Comparison of ENCODE assay signal across 13 cellular contexts in the genomic region with DNA sequence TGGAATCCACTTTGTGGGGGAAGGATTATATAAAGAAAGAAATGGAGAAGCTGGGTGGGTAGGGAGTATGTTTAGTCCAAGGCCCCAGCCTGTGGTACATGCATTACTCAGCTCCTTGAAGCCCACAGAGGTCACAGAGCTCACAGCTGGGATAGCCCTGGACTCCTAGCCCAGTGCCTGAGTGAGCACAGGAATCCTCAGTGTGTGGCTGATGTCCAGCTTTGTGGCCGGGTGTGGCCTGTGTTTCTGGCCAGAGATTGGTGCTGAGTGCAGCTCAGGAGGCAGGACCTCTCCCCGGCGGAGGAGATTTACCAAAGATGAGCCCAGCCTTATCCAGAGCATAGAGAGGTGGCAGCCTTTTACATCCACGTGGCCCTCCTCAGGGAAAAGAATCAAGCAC. TPM values are rescaled to one million over a fixed set of nuclear protein-coding genes. Genes with fewer than 3 reads are reported as not detected.
DNase-seq lines count a peak whose midpoint lies in the region; ATAC-seq and TF ChIP-seq lines count a peak whose summit lies in the region.
"Had no signal": no experiment of that assay in that cellular context is flagged by ENCODE, and none has a peak within 500 bp of the region (broad histone marks: within the 10 kb centered on the region; RNA-seq: fewer than 3 reads in every experiment).

No MANE protein-coding gene starts in this region.

- no peak overlapping the region for H3K4me3 ChIP-seq in SJCRH30
- no peak overlapping the region for H3K4me3 ChIP-seq in osteoblast (ENCODE audit: insufficient read depth, low read length)
- H3K4me3 ChIP-seq: tibial artery had no signal

- H3K9me3 ChIP-seq in SJCRH30 (replicated peaks): no peaks in the 10 kb centered on the region
- H3K9me3 ChIP-seq in osteoblast (ENCODE audit: low read depth, low read length): no peaks in the 10 kb centered on the region
- H3K9me3 ChIP-seq: tibial artery had no signal

- H3K4me1 ChIP-seq in SJCRH30 (peaks cover 21% of the 10 kb centered on the region), osteoblast (ENCODE audit: insufficient read depth, low read length) (no peaks in the 10 kb centered on the region)

- CTCF ChIA-PET in WTC11 (lab: Charles Lee): interaction anchor here (1.1 to 2.7 kb wide), 2 partner anchors 18 to 57 kb away, joined by 3 to 11 read pairs; no protein-coding TSS in a partner anchor

- in situ Hi-C loops in G401 (cut with HindIII; ENCODE audit: low sequenced_read_pairs): no loop called here

- ATAC-seq in Right ventricle myocardium superior (ENCODE audit: poor library complexity): peak; percentile 88
- no peak for ATAC-seq in WTC11
- ATAC-seq in SK-N-SH treated with all-trans-retinoic acid at 6 μM for 48 hours: no peak
- ATAC-seq: activated naive CD8-positive, alpha-beta T cell treated with anti-CD3 and anti-CD28 coated beads, Interleukin-2, amount 50 U/mL, for 24 hours had no signal

- no peaks in the 10 kb centered on the region for H3K79me2 ChIP-seq in osteoblast (ENCODE audit: insufficient read depth, low read length)

- H3K27ac Mint-ChIP-seq in WTC11: no peak overlapping the region
- H3K27ac Mint-ChIP-seq: activated naive CD8-positive, alpha-beta T cell treated with anti-CD3 and anti-CD28 coated beads, Interleukin-2, amount 50 U/mL, for 24 hours had no signal

- peaks cover 36% of the 10 kb centered on the region for H3K4me1 Mint-ChIP-seq in WTC11
- H3K4me1 Mint-ChIP-seq: activated naive CD8-positive, alpha-beta T cell treated with anti-CD3 and anti-CD28 coated beads, Interleukin-2, amount 50 U/mL, for 24 hours had no signal

- H3K4me2 ChIP-seq in osteoblast (ENCODE audit: insufficient read depth, low read length): no peak overlapping the region

- peaks cover 3% of the 10 kb centered on the region; the same call in 1 of the 2 replicates for H3K27me3 Mint-ChIP-seq in WTC11 (ENCODE audit: low read depth)

- TF ChIP-seq CTCF in osteoblast (IDR thresholded peaks at IDR 0.05; ENCODE audit: extremely low read depth, low read depth, low read length) (no peak), WTC11 (IDR thresholded peaks at IDR 0.05) (no peak)

- H3K27me3 ChIP-seq in SJCRH30: no peaks in the 10 kb centered on the region
- peaks cover 4% of the 10 kb centered on the region for H3K27me3 ChIP-seq in osteoblast (ENCODE audit: insufficient read depth, low read length)
- H3K27me3 ChIP-seq: tibial artery had no signal

- intact Hi-C loops in Right ventricle myocardium superior (cut with DNase I): no loop called here

- DNase-seq in G401 (ENCODE audit: low spot score) (peak; percentile 82), SJCRH30 (peak; percentile 23 to 33), Right ventricle myocardium superior (peak; percentile 78), osteoblast (ENCODE audit: insufficient read length, low spot score, missing footprints) (peak; percentile 92), COR-L47 (lab: John Stamatoyannopoulos, UW) (no peak), WTC11 (ENCODE audit: low spot score) (no peak)
- DNase-seq in stimulated activated CD4-positive, alpha-beta T cell treated with anti-CD3 and anti-CD28 coated beads, Interleukin-15, amount 100 ng/mL, for 24 hours: no peak
- DNase-seq: activated naive CD8-positive, alpha-beta T cell treated with anti-CD3 and anti-CD28 coated beads, Interleukin-2, amount 50 U/mL, for 24 hours; NCI-H1694 treated with DMSO at 0.1 percent for 48 hours; T-helper 9 cell; tibial artery had no signal

- H2AFZ ChIP-seq in osteoblast (ENCODE audit: low read length): no peak overlapping the region

- H3K9me3 Mint-ChIP-seq in WTC11: no peaks in the 10 kb centered on the region
- H3K9me3 Mint-ChIP-seq: activated naive CD8-positive, alpha-beta T cell treated with anti-CD3 and anti-CD28 coated beads, Interleukin-2, amount 50 U/mL, for 24 hours had no signal

- H3K27ac ChIP-seq in SJCRH30 (no peak overlapping the region), osteoblast (ENCODE audit: low read depth, low read length) (no peak overlapping the region)
- H3K27ac ChIP-seq: tibial artery had no signal

- H4K20me1 ChIP-seq in osteoblast (ENCODE audit: insufficient read depth, low read length): no peaks in the 10 kb centered on the region

- H3K36me3 ChIP-seq in SJCRH30: no peaks in the 10 kb centered on the region
- no peaks in the 10 kb centered on the region for H3K36me3 ChIP-seq in osteoblast (ENCODE audit: insufficient read depth, low read length)
- H3K36me3 ChIP-seq: tibial artery had no signal

- no peaks in the 10 kb centered on the region for H3K36me3 Mint-ChIP-seq in WTC11

- POLR2A ChIA-PET in WTC11 (lab: Charles Lee): no interaction called here

- no peak overlapping the region for H3K4me3 Mint-ChIP-seq in WTC11
- H3K4me3 Mint-ChIP-seq: activated naive CD8-positive, alpha-beta T cell treated with anti-CD3 and anti-CD28 coated beads, Interleukin-2, amount 50 U/mL, for 24 hours had no signal

TF ChIP-seq in WTC11, 78 proteins besides CTCF, POLR2A, EP300 and RAD21:
- TF ChIP-seq ZNF671 (CRISPR knock-in tag; IDR thresholded peaks at IDR 0.05): no peak
TF ChIP-seq in WTC11: peak in this region for 0.

TF ChIP-seq in SK-N-SH treated with all-trans-retinoic acid at 6 μM for 48 hours, 23 proteins besides CTCF, POLR2A, EP300 and RAD21:
- TF ChIP-seq, protein P1, sequence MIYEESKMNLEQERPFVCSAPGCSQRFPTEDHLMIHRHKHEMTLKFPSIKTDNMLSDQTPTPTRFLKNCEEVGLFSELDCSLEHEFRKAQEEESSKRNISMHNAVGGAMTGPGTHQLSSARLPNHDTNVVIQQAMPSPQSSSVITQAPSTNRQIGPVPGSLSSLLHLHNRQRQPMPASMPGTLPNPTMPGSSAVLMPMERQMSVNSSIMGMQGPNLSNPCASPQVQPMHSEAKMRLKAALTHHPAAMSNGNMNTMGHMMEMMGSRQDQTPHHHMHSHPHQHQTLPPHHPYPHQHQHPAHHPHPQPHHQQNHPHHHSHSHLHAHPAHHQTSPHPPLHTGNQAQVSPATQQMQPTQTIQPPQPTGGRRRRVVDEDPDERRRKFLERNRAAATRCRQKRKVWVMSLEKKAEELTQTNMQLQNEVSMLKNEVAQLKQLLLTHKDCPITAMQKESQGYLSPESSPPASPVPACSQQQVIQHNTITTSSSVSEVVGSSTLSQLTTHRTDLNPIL (CRISPR knock-in tag; IDR thresholded peaks at IDR 0.05; ENCODE audit: low read depth): no peak
- TF ChIP-seq OSR1 (CRISPR knock-in tag; IDR thresholded peaks at IDR 0.05) (no peak), RARB (CRISPR knock-in tag; IDR thresholded peaks at IDR 0.05) (no peak), ZNF565 (CRISPR knock-in tag; conservative IDR thresholded peaks at IDR 0.05; ENCODE audit: low read depth) (no peak), ISL1 (CRISPR knock-in tag; IDR thresholded peaks at IDR 0.05) (no peak), BACH2 (CRISPR knock-in tag; IDR thresholded peaks at IDR 0.05; ENCODE audit: borderline replicate concordance) (no peak), POU6F1 (CRISPR knock-in tag; IDR thresholded peaks at IDR 0.05; ENCODE audit: borderline replicate concordance, low read depth) (no peak)
TF ChIP-seq in SK-N-SH treated with all-trans-retinoic acid at 6 μM for 48 hours: peak in this region for 0.

RNA-seq across cellular contexts. Expression of gene CAPN9, which starts 7.6 kb away (rescaled TPM):
- total RNA-seq in G401 (2014; rRNA removed; shearing (Covaris generic)): 0.20 TPM in 1 of 2 replicates, not detected in the other
- total RNA-seq in SJCRH30 (2014; rRNA removed; shearing (Covaris generic)): not detected in 2 replicates
- 0.83 TPM for total RNA-seq in Right ventricle myocardium superior
- under 0.01 TPM in 1 of 2 replicates, not detected in the other for total RNA-seq in osteoblast
- 0.16 TPM in 1 of 3 replicates, not detected in the others for total RNA-seq in WTC11 (2021)
- total RNA-seq: OCI-LY7 had no signal

RNA-seq across cellular contexts. Expression of gene AGT, which starts 40.9 kb away (rescaled TPM):
- not detected in 2 replicates for total RNA-seq in G401 (2014; rRNA removed; shearing (Covaris generic))
- total RNA-seq in SJCRH30 (2014; rRNA removed; shearing (Covaris generic)): 1.6 and 1.8 TPM in 2 replicates
- 56.2 TPM for total RNA-seq in Right ventricle myocardium superior
- total RNA-seq in osteoblast: 1.5 and 6.2 TPM in 2 replicates
- total RNA-seq in WTC11 (2021): 0.64 to 1.0 TPM (median 1.0 TPM) in 3 replicates
- total RNA-seq: OCI-LY7 had no signal

Comparison
In these comparisons a context has a peak if more than half of its experiments do, and no peak if none do; other contexts are left out.
1. DNase-seq: peak in G401 (single experiment), SJCRH30 (2 of 2), Right ventricle myocardium superior (single experiment) and osteoblast (single experiment); none in COR-L47 (single experiment), stimulated activated CD4-positive, alpha-beta T cell treated with anti-CD3 and anti-CD28 coated beads, Interleukin-15, amount 100 ng/mL, for 24 hours (single experiment) and WTC11 (single experiment).